Comparison of ENCODE assay signal across 14 cellular contexts in genomic region chr3:107206945-107207344, GRCh38.
DNase-seq lines count a peak whose midpoint lies in the region; TF ChIP-seq lines count a peak whose summit lies in the region.
"Had no signal": no experiment of that assay in that cellular context is flagged by ENCODE, and none has a peak within 500 bp of the region (broad histone marks: within the 10 kb centered on the region; RNA-seq: fewer than 3 reads in every experiment).

No MANE protein-coding gene starts in this region.

- no peak for TF ChIP-seq CTCF in PC-9 (conservative IDR thresholded peaks at IDR 0.05)
- no peak for TF ChIP-seq CTCF in dorsolateral prefrontal cortex (IDR thresholded peaks at IDR 0.05 in 54 of 56, conservative IDR thresholded peaks at IDR 0.05 in 2 of 56; ENCODE audit: low read depth in 1 of 56, partially characterized antibody in 56 of 56)
- TF ChIP-seq CTCF in spleen (IDR thresholded peaks at IDR 0.05 in 8 of 11, conservative IDR thresholded peaks at IDR 0.05 in 3 of 11) = no peak
- TF ChIP-seq CTCF in foreskin fibroblast (IDR thresholded peaks at IDR 0.05; ENCODE audit: low read depth, low read length) = no peak

- no peaks in the 10 kb centered on the region for H3K27me3 ChIP-seq in PC-9 (ENCODE audit: insufficient read depth, low read depth)
- no peaks in the 10 kb centered on the region for H3K27me3 ChIP-seq in dorsolateral prefrontal cortex
- no peaks in the 10 kb centered on the region for H3K27me3 ChIP-seq in spleen (replicated peaks in 1 of 7)

- H3K79me2 ChIP-seq in PC-9 (ENCODE audit: low read depth) = no peaks in the 10 kb centered on the region

- H3F3A ChIP-seq in PC-9 (ENCODE audit: insufficient read depth, low read depth) = peaks cover 16% of the 10 kb centered on the region; the same call in 1 of the 2 replicates

- no peaks in the 10 kb centered on the region for H4K20me1 ChIP-seq in PC-9 (ENCODE audit: insufficient read depth)

- H2AFZ ChIP-seq in PC-9 = no peak overlapping the region

- CTCF ChIA-PET in PC-9 (lab: Charles Lee) = interaction anchor here (0.7 to 1.6 kb wide), 2 partner anchors 65 to 359 kb away, joined by 3 to 6 read pairs; no protein-coding TSS in a partner anchor

- TF ChIP-seq POLR2A in spleen (IDR thresholded peaks at IDR 0.05) = no peak

- H3K9me2 ChIP-seq in PC-9 (ENCODE audit: insufficient read depth) = no peaks in the 10 kb centered on the region

- peaks cover 32% of the 10 kb centered on the region for H3K4me1 ChIP-seq in PC-9 (replicated peaks; ENCODE audit: insufficient read depth)
- H3K4me1 ChIP-seq in spleen = peaks cover 4 to 28% (median 13%) of the 10 kb centered on the region in 6 donors
- H3K4me1 ChIP-seq: Caco-2 had no signal

- H3K4me3 ChIP-seq in PC-9 = no peak overlapping the region
- H3K4me3 ChIP-seq in dorsolateral prefrontal cortex = no peak overlapping the region
- no peak overlapping the region for H3K4me3 ChIP-seq in spleen
- no peak overlapping the region for H3K4me3 ChIP-seq in foreskin fibroblast (ENCODE audit: low read depth in 1 of 2, low read length in 2 of 2)
- H3K4me3 ChIP-seq: K562, SK-N-MC had no signal

- POLR2A ChIA-PET in PC-9 (lab: Charles Lee; ENCODE audit: unreplicated experiment) = no interaction called here

- no TSS peak for BruUV-seq in PC-9 (replicated peaks; lab: Mats Ljungman, UMichigan)

- H3K27ac ChIP-seq in PC-9 (peak overlapping the region; percentile 75), dorsolateral prefrontal cortex (peak overlapping the region; percentile 11 to 95 (median 89)), spleen (peak overlapping the region in 5 of 8 donors; percentile 57 to 82 (median 68))
- H3K27ac ChIP-seq: SK-N-MC had no signal

- no peak overlapping the region for H3K4me2 ChIP-seq in PC-9

- H3K9me3 ChIP-seq in PC-9 (ENCODE audit: insufficient read depth, low read depth) (no peaks in the 10 kb centered on the region), spleen (no peaks in the 10 kb centered on the region)
- H3K9me3 ChIP-seq: Caco-2 had no signal

- no peaks in the 10 kb centered on the region for H3K36me3 ChIP-seq in PC-9 (ENCODE audit: low read depth)
- no peaks in the 10 kb centered on the region for H3K36me3 ChIP-seq in spleen

- DNase-seq in PC-9 (no peak), dorsolateral prefrontal cortex (no peak), medulla oblongata (ENCODE audit: extremely low spot score) (peak; percentile 25), spleen (no peak), midbrain (lab: John Stamatoyannopoulos, UW) (no peak), GM03348 (ENCODE audit: low spot score) (no peak), D341Med (ENCODE audit: low spot score) (no peak), foreskin fibroblast (no peak)
- DNase-seq: activated CD4-positive, alpha-beta memory T cell treated with anti-CD3 and anti-CD28 coated beads, Interleukin-2, amount 10 ng/mL, durations not matched to agents 7 days and 5 days; Caco-2; NCI-H1092 treated with DMSO at 0.1 percent for 48 hours; NCI-H226 had no signal

- intact Hi-C loops in PC-9 (cut with micrococcal nuclease; ENCODE audit: unreplicated experiment) = loop anchor here (1.0 to 2.0 kb wide), 3 partner anchors 29 to 224 kb away; no protein-coding TSS in a partner anchor
- intact Hi-C loops in dorsolateral prefrontal cortex (cut with DNase I) = loop anchor here (10.0 kb wide), 2 partner anchors 218 to 228 kb away; no protein-coding TSS in a partner anchor
- intact Hi-C loops in spleen (cut with DNase I; ENCODE audit: low total_unique reads) = no loop called here
